ENCODE assay signal across 1 cellular context in the genomic region with DNA sequence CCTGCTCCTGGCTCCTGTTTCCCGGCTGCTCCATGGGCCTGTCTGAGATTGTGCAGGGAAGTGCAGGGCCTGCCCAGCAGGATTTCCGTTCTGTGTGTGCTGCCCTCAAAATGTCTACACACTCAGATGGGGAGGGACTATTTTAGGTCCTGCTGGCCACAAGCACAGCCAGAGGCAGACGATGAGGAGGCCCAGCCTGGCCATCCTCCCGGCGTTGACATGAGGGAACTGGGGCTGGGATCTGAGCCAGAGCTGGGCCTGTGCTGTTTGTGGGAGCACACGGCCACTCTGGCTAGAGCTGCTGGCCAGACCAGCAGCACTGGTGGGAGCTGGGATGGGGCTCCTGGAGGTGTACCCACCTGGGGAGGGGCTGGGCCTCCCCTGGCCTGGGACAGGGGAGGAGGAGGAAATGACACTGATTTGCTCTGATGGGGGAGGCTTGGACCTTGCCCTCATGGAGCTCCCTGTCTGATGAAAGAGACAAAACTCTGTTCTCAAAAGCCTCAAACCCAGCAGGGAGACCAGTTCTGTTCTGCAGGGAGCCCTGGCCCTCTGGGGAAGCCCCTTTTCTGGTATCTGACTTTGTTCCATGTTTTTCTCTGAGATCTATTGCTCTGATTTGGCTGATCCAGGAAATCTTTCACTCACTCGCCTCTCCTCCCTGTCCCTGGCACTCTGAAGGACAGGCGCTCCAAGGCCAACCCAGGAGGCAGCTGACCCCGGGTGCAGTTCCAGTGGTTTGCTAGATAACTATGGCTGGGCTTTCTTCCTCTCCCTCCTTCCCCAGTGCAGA.
TF ChIP-seq lines count a peak whose summit lies in the region.

No MANE protein-coding gene starts in this region.

TF ChIP-seq in HepG2, 621 proteins besides CTCF, POLR2A, EP300 and RAD21 (continued from another document):
- TF ChIP-seq, protein P1, sequence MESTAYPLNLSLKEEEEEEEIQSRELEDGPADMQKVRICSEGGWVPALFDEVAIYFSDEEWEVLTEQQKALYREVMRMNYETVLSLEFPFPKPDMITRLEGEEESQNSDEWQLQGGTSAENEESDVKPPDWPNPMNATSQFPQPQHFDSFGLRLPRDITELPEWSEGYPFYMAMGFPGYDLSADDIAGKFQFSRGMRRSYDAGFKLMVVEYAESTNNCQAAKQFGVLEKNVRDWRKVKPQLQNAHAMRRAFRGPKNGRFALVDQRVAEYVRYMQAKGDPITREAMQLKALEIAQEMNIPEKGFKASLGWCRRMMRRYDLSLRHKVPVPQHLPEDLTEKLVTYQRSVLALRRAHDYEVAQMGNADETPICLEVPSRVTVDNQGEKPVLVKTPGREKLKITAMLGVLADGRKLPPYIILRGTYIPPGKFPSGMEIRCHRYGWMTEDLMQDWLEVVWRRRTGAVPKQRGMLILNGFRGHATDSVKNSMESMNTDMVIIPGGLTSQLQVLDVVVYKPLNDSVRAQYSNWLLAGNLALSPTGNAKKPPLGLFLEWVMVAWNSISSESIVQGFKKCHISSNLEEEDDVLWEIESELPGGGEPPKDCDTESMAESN (CRISPR knock-in tag; conservative IDR thresholded peaks at IDR 0.05) = 0 out of 2 replicates have a peak, but pooled peaks have one; percentile 62
- TF ChIP-seq GFI1 (CRISPR knock-in tag; IDR thresholded peaks at IDR 0.05; ENCODE audit: borderline replicate concordance) = peak; percentile 71
- TF ChIP-seq ZNF496 (CRISPR knock-in tag; IDR thresholded peaks at IDR 0.05; ENCODE audit: insufficient replicate concordance) = no peak
- TF ChIP-seq, protein P2, sequence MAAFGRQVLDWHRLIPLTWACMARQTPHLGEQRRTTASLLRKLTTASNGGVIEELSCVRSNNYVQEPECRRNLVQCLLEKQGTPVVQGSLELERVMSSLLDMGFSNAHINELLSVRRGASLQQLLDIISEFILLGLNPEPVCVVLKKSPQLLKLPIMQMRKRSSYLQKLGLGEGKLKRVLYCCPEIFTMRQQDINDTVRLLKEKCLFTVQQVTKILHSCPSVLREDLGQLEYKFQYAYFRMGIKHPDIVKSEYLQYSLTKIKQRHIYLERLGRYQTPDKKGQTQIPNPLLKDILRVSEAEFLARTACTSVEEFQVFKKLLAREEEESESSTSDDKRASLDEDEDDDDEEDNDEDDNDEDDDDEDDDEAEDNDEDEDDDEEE (CRISPR knock-in tag; IDR thresholded peaks at IDR 0.05) = no peak
- TF ChIP-seq ZBTB21 (CRISPR knock-in tag; IDR thresholded peaks at IDR 0.05) = no peak
- no peak for TF ChIP-seq MAZ (IDR thresholded peaks at IDR 0.05; ENCODE audit: borderline replicate concordance, low read depth, low read length)
- TF ChIP-seq MAZ (CRISPR knock-in tag; IDR thresholded peaks at IDR 0.05; ENCODE audit: low read depth) = 0 out of 2 replicates have a peak, but pooled peaks have one; percentile 46
- peak; percentile 16; the same call in 1 of the 2 replicates for TF ChIP-seq ZFX (CRISPR knock-in tag; IDR thresholded peaks at IDR 0.05; ENCODE audit: low read depth)
- TF ChIP-seq ARNT2 (CRISPR knock-in tag; IDR thresholded peaks at IDR 0.05; ENCODE audit: low read depth) = peak; percentile 34; the same call in 1 of the 2 replicates
- no peak for TF ChIP-seq XBP1 (CRISPR knock-in tag; IDR thresholded peaks at IDR 0.05)
- no peak for TF ChIP-seq THAP7 (CRISPR knock-in tag; IDR thresholded peaks at IDR 0.05)
- TF ChIP-seq, protein P3, sequence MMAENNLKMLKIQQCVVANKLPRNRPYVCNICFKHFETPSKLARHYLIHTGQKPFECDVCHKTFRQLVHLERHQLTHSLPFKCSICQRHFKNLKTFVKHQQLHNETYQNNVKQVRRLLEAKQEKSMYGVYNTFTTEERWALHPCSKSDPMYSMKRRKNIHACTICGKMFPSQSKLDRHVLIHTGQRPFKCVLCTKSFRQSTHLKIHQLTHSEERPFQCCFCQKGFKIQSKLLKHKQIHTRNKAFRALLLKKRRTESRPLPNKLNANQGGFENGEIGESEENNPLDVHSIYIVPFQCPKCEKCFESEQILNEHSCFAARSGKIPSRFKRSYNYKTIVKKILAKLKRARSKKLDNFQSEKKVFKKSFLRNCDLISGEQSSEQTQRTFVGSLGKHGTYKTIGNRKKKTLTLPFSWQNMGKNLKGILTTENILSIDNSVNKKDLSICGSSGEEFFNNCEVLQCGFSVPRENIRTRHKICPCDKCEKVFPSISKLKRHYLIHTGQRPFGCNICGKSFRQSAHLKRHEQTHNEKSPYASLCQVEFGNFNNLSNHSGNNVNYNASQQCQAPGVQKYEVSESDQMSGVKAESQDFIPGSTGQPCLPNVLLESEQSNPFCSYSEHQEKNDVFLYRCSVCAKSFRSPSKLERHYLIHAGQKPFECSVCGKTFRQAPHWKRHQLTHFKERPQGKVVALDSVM (CRISPR knock-in tag; IDR thresholded peaks at IDR 0.05) = peak; percentile 47; the same call in 1 of the 2 replicates
- peak; percentile 66 for TF ChIP-seq HNF4A (CRISPR knock-in tag; IDR thresholded peaks at IDR 0.05)
- TF ChIP-seq ZNF232 (CRISPR knock-in tag; IDR thresholded peaks at IDR 0.05; ENCODE audit: borderline replicate concordance) = no peak
- TF ChIP-seq SAP130 (CRISPR knock-in tag; IDR thresholded peaks at IDR 0.05; ENCODE audit: low read depth) = no peak
- no peak for TF ChIP-seq ZNF33A (CRISPR knock-in tag; IDR thresholded peaks at IDR 0.05; ENCODE audit: borderline replicate concordance)
- TF ChIP-seq TAF15 (IDR thresholded peaks at IDR 0.05; ENCODE audit: low read depth, low read length, poor library complexity, severe bottlenecking) = no peak
- TF ChIP-seq ATF7-NPFF (CRISPR knock-in tag; IDR thresholded peaks at IDR 0.05; ENCODE audit: low read depth) = no peak
- TF ChIP-seq ZMAT3 (CRISPR knock-in tag; conservative IDR thresholded peaks at IDR 0.05) = no peak
- TF ChIP-seq KDM2A (CRISPR knock-in tag; IDR thresholded peaks at IDR 0.05; ENCODE audit: borderline replicate concordance, low read depth) = no peak
- 0 out of 2 replicates have a peak, but pooled peaks have one; percentile 42 for TF ChIP-seq ZNF782 (CRISPR knock-in tag; IDR thresholded peaks at IDR 0.05; ENCODE audit: borderline replicate concordance)
- TF ChIP-seq RXRB (CRISPR knock-in tag; IDR thresholded peaks at IDR 0.05; ENCODE audit: borderline replicate concordance) = no peak
- no peak for TF ChIP-seq MEIS2 (CRISPR knock-in tag; IDR thresholded peaks at IDR 0.05)
- TF ChIP-seq CBX5 (CRISPR knock-in tag; IDR thresholded peaks at IDR 0.05; ENCODE audit: borderline replicate concordance) = 0 out of 2 replicates have a peak, but pooled peaks have one; percentile 13
- 0 out of 2 replicates have a peak, but pooled peaks have one; percentile 25 for TF ChIP-seq UBTF (CRISPR knock-in tag; IDR thresholded peaks at IDR 0.05)
- peak; percentile 42; the same call in 1 of the 2 replicates for TF ChIP-seq GABPB1 (CRISPR knock-in tag; IDR thresholded peaks at IDR 0.05)
- peak; percentile 47; the same call in 1 of the 2 replicates for TF ChIP-seq POLR2G (IDR thresholded peaks at IDR 0.05; ENCODE audit: low read depth, low read length)
- no peak for TF ChIP-seq HOXD1 (CRISPR knock-in tag; IDR thresholded peaks at IDR 0.05)
- TF ChIP-seq, protein P4, sequence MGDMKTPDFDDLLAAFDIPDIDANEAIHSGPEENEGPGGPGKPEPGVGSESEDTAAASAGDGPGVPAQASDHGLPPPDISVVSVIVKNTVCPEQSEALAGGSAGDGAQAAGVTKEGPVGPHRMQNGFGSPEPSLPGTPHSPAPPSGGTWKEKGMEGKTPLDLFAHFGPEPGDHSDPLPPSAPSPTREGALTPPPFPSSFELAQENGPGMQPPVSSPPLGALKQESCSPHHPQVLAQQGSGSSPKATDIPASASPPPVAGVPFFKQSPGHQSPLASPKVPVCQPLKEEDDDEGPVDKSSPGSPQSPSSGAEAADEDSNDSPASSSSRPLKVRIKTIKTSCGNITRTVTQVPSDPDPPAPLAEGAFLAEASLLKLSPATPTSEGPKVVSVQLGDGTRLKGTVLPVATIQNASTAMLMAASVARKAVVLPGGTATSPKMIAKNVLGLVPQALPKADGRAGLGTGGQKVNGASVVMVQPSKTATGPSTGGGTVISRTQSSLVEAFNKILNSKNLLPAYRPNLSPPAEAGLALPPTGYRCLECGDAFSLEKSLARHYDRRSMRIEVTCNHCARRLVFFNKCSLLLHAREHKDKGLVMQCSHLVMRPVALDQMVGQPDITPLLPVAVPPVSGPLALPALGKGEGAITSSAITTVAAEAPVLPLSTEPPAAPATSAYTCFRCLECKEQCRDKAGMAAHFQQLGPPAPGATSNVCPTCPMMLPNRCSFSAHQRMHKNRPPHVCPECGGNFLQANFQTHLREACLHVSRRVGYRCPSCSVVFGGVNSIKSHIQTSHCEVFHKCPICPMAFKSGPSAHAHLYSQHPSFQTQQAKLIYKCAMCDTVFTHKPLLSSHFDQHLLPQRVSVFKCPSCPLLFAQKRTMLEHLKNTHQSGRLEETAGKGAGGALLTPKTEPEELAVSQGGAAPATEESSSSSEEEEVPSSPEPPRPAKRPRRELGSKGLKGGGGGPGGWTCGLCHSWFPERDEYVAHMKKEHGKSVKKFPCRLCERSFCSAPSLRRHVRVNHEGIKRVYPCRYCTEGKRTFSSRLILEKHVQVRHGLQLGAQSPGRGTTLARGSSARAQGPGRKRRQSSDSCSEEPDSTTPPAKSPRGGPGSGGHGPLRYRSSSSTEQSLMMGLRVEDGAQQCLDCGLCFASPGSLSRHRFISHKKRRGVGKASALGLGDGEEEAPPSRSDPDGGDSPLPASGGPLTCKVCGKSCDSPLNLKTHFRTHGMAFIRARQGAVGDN (CRISPR knock-in tag; IDR thresholded peaks at IDR 0.05) = peak; percentile 56
- TF ChIP-seq HNF4G (IDR thresholded peaks at IDR 0.05; ENCODE audit: borderline replicate concordance, low read depth, low read length) = peak; percentile 38; the same call in 1 of the 2 replicates
- no peak for TF ChIP-seq HNF4G (CRISPR knock-in tag; IDR thresholded peaks at IDR 0.05; ENCODE audit: borderline replicate concordance, low read depth)
- TF ChIP-seq ZFY (CRISPR knock-in tag; IDR thresholded peaks at IDR 0.05) = 0 out of 2 replicates have a peak, but pooled peaks have one; percentile 37
- no peak for TF ChIP-seq TRIM24 (CRISPR knock-in tag; IDR thresholded peaks at IDR 0.05)
- TF ChIP-seq PHF8 (CRISPR knock-in tag; IDR thresholded peaks at IDR 0.05) = peak; percentile 24; the same call in 1 of the 2 replicates
- no peak for TF ChIP-seq ZSCAN30 (CRISPR knock-in tag; IDR thresholded peaks at IDR 0.05)
- no peak for TF ChIP-seq ZNF136 (CRISPR knock-in tag; IDR thresholded peaks at IDR 0.05; ENCODE audit: low read depth)
- no peak for TF ChIP-seq SALL2 (CRISPR knock-in tag; IDR thresholded peaks at IDR 0.05)
- TF ChIP-seq, protein P5, sequence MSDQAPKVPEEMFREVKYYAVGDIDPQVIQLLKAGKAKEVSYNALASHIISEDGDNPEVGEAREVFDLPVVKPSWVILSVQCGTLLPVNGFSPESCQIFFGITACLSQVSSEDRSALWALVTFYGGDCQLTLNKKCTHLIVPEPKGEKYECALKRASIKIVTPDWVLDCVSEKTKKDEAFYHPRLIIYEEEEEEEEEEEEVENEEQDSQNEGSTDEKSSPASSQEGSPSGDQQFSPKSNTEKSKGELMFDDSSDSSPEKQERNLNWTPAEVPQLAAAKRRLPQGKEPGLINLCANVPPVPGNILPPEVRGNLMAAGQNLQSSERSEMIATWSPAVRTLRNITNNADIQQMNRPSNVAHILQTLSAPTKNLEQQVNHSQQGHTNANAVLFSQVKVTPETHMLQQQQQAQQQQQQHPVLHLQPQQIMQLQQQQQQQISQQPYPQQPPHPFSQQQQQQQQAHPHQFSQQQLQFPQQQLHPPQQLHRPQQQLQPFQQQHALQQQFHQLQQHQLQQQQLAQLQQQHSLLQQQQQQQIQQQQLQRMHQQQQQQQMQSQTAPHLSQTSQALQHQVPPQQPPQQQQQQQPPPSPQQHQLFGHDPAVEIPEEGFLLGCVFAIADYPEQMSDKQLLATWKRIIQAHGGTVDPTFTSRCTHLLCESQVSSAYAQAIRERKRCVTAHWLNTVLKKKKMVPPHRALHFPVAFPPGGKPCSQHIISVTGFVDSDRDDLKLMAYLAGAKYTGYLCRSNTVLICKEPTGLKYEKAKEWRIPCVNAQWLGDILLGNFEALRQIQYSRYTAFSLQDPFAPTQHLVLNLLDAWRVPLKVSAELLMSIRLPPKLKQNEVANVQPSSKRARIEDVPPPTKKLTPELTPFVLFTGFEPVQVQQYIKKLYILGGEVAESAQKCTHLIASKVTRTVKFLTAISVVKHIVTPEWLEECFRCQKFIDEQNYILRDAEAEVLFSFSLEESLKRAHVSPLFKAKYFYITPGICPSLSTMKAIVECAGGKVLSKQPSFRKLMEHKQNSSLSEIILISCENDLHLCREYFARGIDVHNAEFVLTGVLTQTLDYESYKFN (CRISPR knock-in tag; conservative IDR thresholded peaks at IDR 0.05) = 0 out of 2 replicates have a peak, but pooled peaks have one; percentile 31
- TF ChIP-seq HIVEP1 (CRISPR knock-in tag; IDR thresholded peaks at IDR 0.05) = no peak
- 0 out of 2 replicates have a peak, but pooled peaks have one; percentile 11 for TF ChIP-seq ELF3 (CRISPR knock-in tag; IDR thresholded peaks at IDR 0.05)
- peak; percentile 70; the same call in 1 of the 2 replicates for TF ChIP-seq ZSCAN22 (CRISPR knock-in tag; IDR thresholded peaks at IDR 0.05)
- TF ChIP-seq SIN3A (IDR thresholded peaks at IDR 0.05; ENCODE audit: borderline replicate concordance, low read depth, low read length) = 0 out of 2 replicates have a peak, but pooled peaks have one; percentile 42
- 0 out of 2 replicates have a peak, but pooled peaks have one; percentile 20 for TF ChIP-seq ZBTB7A (CRISPR knock-in tag; IDR thresholded peaks at IDR 0.05)
- peak; percentile 79 for TF ChIP-seq PHF21A (CRISPR knock-in tag; IDR thresholded peaks at IDR 0.05)
- TF ChIP-seq SAFB2 (CRISPR knock-in tag; IDR thresholded peaks at IDR 0.05; ENCODE audit: borderline replicate concordance, low read depth) = no peak
- TF ChIP-seq FOXC1 (CRISPR knock-in tag; IDR thresholded peaks at IDR 0.05; ENCODE audit: borderline replicate concordance) = no peak
